25 cellular contexts compared by ENCODE assay signal in genomic region chr9:137111788-137112563, GRCh38. TPM values are rescaled to one million over a fixed set of nuclear protein-coding genes. Genes with fewer than 3 reads are reported as not detected.
"Had no signal": no experiment of that assay in that cellular context is flagged by ENCODE, and none has a peak within 500 bp of the region (broad histone marks: within the 10 kb centered on the region; RNA-seq: fewer than 3 reads in every experiment).

No MANE protein-coding gene starts in this region.

- DNase-seq: activated B cell treated with CpG ODN at 0.5 μM for 24 hours; activated CD4-positive, alpha-beta T cell treated with anti-CD3 and anti-CD28 coated beads for 1 hour; activated CD4-positive, alpha-beta T cell treated with anti-CD3 and anti-CD28 coated beads, Interleukin-2, amount 10 ng/mL, durations not matched to agents 24 days and 14 days; activated CD4-positive, alpha-beta T cell treated with anti-CD3 and anti-CD28 coated beads, Interleukin-2, amount 50 U/mL, for 48 hours; activated CD8-positive, alpha-beta memory T cell treated with anti-CD3 and anti-CD28 coated beads, Interleukin-2, amount 10 ng/mL, durations not matched to agents 7 days and 5 days; activated gamma-delta T cell; activated naive CD4-positive, alpha-beta T cell treated with anti-CD3 and anti-CD28 coated beads for 36 hours; activated T-cell treated with anti-CD3 and anti-CD28 coated beads, Interleukin-2, amount 50 U/mL, for 24 hours; amygdala; MG63; MV-4-11; NCI-H1092 treated with DMSO at 0.1 percent for 48 hours; NCI-H1436; NCI-H1694 treated with DMSO at 0.1 percent for 48 hours; NCI-H2029 treated with DMSO at 0.1 percent for 48 hours; NCI-H345; NCI-H510A treated with DMSO at 0.1 percent for 48 hours; PC-3; SIG-M5; T-helper 17 cell; T-helper 9 cell had no signal

- H3K27ac Mint-ChIP-seq: activated B cell treated with CpG ODN at 0.5 μM for 24 hours; activated CD4-positive, alpha-beta T cell treated with anti-CD3 and anti-CD28 coated beads, Interleukin-2, amount 10 ng/mL, durations not matched to agents 24 days and 14 days; activated CD8-positive, alpha-beta memory T cell treated with anti-CD3 and anti-CD28 coated beads, Interleukin-2, amount 10 ng/mL, durations not matched to agents 7 days and 5 days; activated naive CD4-positive, alpha-beta T cell treated with anti-CD3 and anti-CD28 coated beads for 36 hours; activated naive CD8-positive, alpha-beta T cell; brain; T-helper 17 cell had no signal

- H3K27me3 Mint-ChIP-seq: activated B cell treated with CpG ODN at 0.5 μM for 24 hours; activated CD4-positive, alpha-beta T cell treated with anti-CD3 and anti-CD28 coated beads, Interleukin-2, amount 10 ng/mL, durations not matched to agents 24 days and 14 days; activated CD8-positive, alpha-beta memory T cell treated with anti-CD3 and anti-CD28 coated beads, Interleukin-2, amount 10 ng/mL, durations not matched to agents 7 days and 5 days; activated naive CD8-positive, alpha-beta T cell; activated T-cell treated with anti-CD3 and anti-CD28 coated beads, Interleukin-2, amount 50 U/mL, for 24 hours; central memory CD8-positive, alpha-beta T cell; T-helper 17 cell had no signal

- H3K9me3 Mint-ChIP-seq: activated B cell treated with CpG ODN at 0.5 μM for 24 hours; activated CD4-positive, alpha-beta T cell treated with anti-CD3 and anti-CD28 coated beads, Interleukin-2, amount 10 ng/mL, durations not matched to agents 24 days and 14 days; activated naive CD4-positive, alpha-beta T cell treated with anti-CD3 and anti-CD28 coated beads for 36 hours; activated T-cell treated with anti-CD3 and anti-CD28 coated beads, Interleukin-2, amount 50 U/mL, for 24 hours; activated T-helper 1 cell treated with anti-CD3 and anti-CD28 coated beads, Interleukin-12 subunit alpha, Interleukin-12 subunit beta, Interleukin-2, Interleukin-4 antibody, amounts not matched to agents 30 ng/mL and 10 ng/mL and 1 ng/mL, durations not matched to agents 14 hours and 24 hours and 36 hours; central memory CD8-positive, alpha-beta T cell had no signal

- H3K4me1 Mint-ChIP-seq: central memory CD8-positive, alpha-beta T cell had no signal

- ATAC-seq: activated CD8-positive, alpha-beta memory T cell treated with anti-CD3 and anti-CD28 coated beads, Interleukin-2, amount 10 ng/mL, durations not matched to agents 7 days and 5 days; PC-3; T-helper 17 cell had no signal

- H3K4me3 ChIP-seq: MG63 had no signal

- H3K36me3 Mint-ChIP-seq: activated naive CD8-positive, alpha-beta T cell; brain had no signal

- H3K27me3 ChIP-seq: MG63 had no signal

RNA-seq across cellular contexts. Expression of gene GRIN1, which starts 27.0 kb away (rescaled TPM):
- total RNA-seq: activated CD4-positive, alpha-beta T cell treated with anti-CD3 and anti-CD28 coated beads, Interleukin-2, amount 10 ng/mL, durations not matched to agents 24 days and 14 days; activated CD8-positive, alpha-beta memory T cell treated with anti-CD3 and anti-CD28 coated beads, Interleukin-2, amount 10 ng/mL, durations not matched to agents 7 days and 5 days; T-helper 17 cell had no signal
